26 cellular contexts compared by ENCODE assay signal in genomic region chr7:840001-840600, GRCh38. TPM values are rescaled to one million over a fixed set of nuclear protein-coding genes. Genes with fewer than 3 reads are reported as not detected.
DNase-seq lines count a peak whose midpoint lies in the region; ATAC-seq and TF ChIP-seq lines count a peak whose summit lies in the region.
"Had no signal": no experiment of that assay in that cellular context is flagged by ENCODE, and none has a peak within 500 bp of the region (broad histone marks: within the 10 kb centered on the region; RNA-seq: fewer than 3 reads in every experiment).

No MANE protein-coding gene starts in this region.

- H3K79me2 ChIP-seq in neural progenitor cell (ENCODE audit: low read depth), result peaks cover 40% of the 10 kb centered on the region

- ATAC-seq in RWPE2 (ENCODE audit: low read depth), result no peak
- ATAC-seq: CD8-positive, alpha-beta T cell; HepG2 had no signal

- H4K20me1 ChIP-seq in neural progenitor cell (ENCODE audit: low read depth), result peaks cover 39% of the 10 kb centered on the region

- DNase-seq in RWPE2 (ENCODE audit: low spot score) (peak; percentile 33), esophagus muscularis mucosa (ENCODE audit: extremely low spot score) (no peak), neural progenitor cell (ENCODE audit: low spot score) (no peak), vagina (ENCODE audit: extremely low spot score in 2 of 2) (no peak), NCI-H526 treated with DMSO at 0.1 percent for 48 hours (lab: John Stamatoyannopoulos, UW) (no peak), DMS153 treated with DMSO at 0.1 percent for 48 hours (lab: John Stamatoyannopoulos, UW; ENCODE audit: unreplicated experiment) (no peak)
- DNase-seq in stimulated activated CD4-positive, alpha-beta T cell treated with anti-CD3 and anti-CD28 coated beads, Interleukin-2, amount 100 ng/mL, for 24 hours, result no peak
- DNase-seq: CD8-positive, alpha-beta T cell; DMS 273 treated with DMSO at 0.1 percent for 48 hours; DMS79 treated with DMSO at 0.1 percent for 48 hours; GF-D8; GOT3; HCEC 1CT; KBM-7; MG63; NCI-H1105 treated with DMSO at 0.1 percent for 48 hours; NCI-H146; NCI-H2029; NCI-H446; NCI-H526; RPMI8226; SIG-M5 had no signal

- no peaks in the 10 kb centered on the region for H3F3A ChIP-seq in neural progenitor cell (ENCODE audit: low read depth)

- WGBS in esophagus muscularis mucosa, result 86% methylated on average over 22 of the region's 24 CpGs

- H3K4me1 ChIP-seq in RWPE2 (ENCODE audit: insufficient read depth, poor library complexity, severe bottlenecking) (peaks cover 18% of the 10 kb centered on the region), esophagus muscularis mucosa (peaks cover 58 to 90% (median 77%) of the 10 kb centered on the region in 4 donors), neural progenitor cell (no peaks in the 10 kb centered on the region), vagina (peaks cover 40% of the 10 kb centered on the region)

- H3K4me3 ChIP-seq in RWPE2 (ENCODE audit: severe bottlenecking) (no peak overlapping the region), esophagus muscularis mucosa (no peak overlapping the region), neural progenitor cell (no peak overlapping the region), vagina (no peak overlapping the region)
- H3K4me3 ChIP-seq: MG63, SK-N-MC had no signal

- peaks cover 29% of the 10 kb centered on the region for H3K4me1 Mint-ChIP-seq in neural progenitor cell

- H3K27ac ChIP-seq in RWPE2 (ENCODE audit: poor library complexity, severe bottlenecking) (no peak overlapping the region), esophagus muscularis mucosa (replicated peaks in 1 of 4) (peak overlapping the region; percentile 50 to 92 (median 90)), neural progenitor cell (no peak overlapping the region), vagina (peak overlapping the region; percentile 28)
- H3K27ac ChIP-seq: C4-2B, SK-N-MC had no signal

- no peaks in the 10 kb centered on the region for H3K9me3 ChIP-seq in RWPE2 (ENCODE audit: severe bottlenecking)
- H3K9me3 ChIP-seq in esophagus muscularis mucosa, result no peaks in the 10 kb centered on the region
- H3K9me3 ChIP-seq in neural progenitor cell (ENCODE audit: low read depth), result no peaks in the 10 kb centered on the region
- no peaks in the 10 kb centered on the region for H3K9me3 ChIP-seq in vagina
- H3K9me3 ChIP-seq: MG63 had no signal

- no peak overlapping the region for H3K4me2 ChIP-seq in neural progenitor cell

- no peak overlapping the region for H3K9ac ChIP-seq in neural progenitor cell

- no peak overlapping the region for H3K4me3 Mint-ChIP-seq in neural progenitor cell
- H3K4me3 Mint-ChIP-seq: B cell; CD8-positive, alpha-beta T cell had no signal

- no peaks in the 10 kb centered on the region for H3K27me3 ChIP-seq in RWPE2 (ENCODE audit: insufficient read depth, poor library complexity, severe bottlenecking)
- no peaks in the 10 kb centered on the region for H3K27me3 ChIP-seq in esophagus muscularis mucosa
- H3K27me3 ChIP-seq in neural progenitor cell, result no peaks in the 10 kb centered on the region
- no peaks in the 10 kb centered on the region for H3K27me3 ChIP-seq in vagina
- H3K27me3 ChIP-seq: MG63 had no signal

- peaks cover 76% of the 10 kb centered on the region for H3K36me3 ChIP-seq in RWPE2 (ENCODE audit: low read depth)
- H3K36me3 ChIP-seq in esophagus muscularis mucosa, result peaks cover 25 to 64% (median 49%) of the 10 kb centered on the region in 4 donors
- H3K36me3 ChIP-seq in neural progenitor cell, result no peaks in the 10 kb centered on the region
- H3K36me3 ChIP-seq in vagina, result peaks cover 0 to 49% of the 10 kb centered on the region in 2 donors

- peaks cover 18% of the 10 kb centered on the region for H3K36me3 Mint-ChIP-seq in neural progenitor cell

- no peaks in the 10 kb centered on the region for H3K9me3 Mint-ChIP-seq in neural progenitor cell
- H3K9me3 Mint-ChIP-seq: CD8-positive, alpha-beta T cell had no signal

- intact Hi-C loops in esophagus muscularis mucosa (cut with DNase I) (no loop called here), vagina (cut with DNase I) (no loop called here)

- TF ChIP-seq CTCF in RWPE2 (IDR thresholded peaks at IDR 0.05; ENCODE audit: poor library complexity, severe bottlenecking) (no peak), esophagus muscularis mucosa (IDR thresholded peaks at IDR 0.05) (no peak), neural progenitor cell (IDR thresholded peaks at IDR 0.05) (no peak), vagina (IDR thresholded peaks at IDR 0.05) (no peak)

- H3K27me3 Mint-ChIP-seq in neural progenitor cell (ENCODE audit: insufficient read depth, low read depth), result peaks cover 6% of the 10 kb centered on the region
- H3K27me3 Mint-ChIP-seq: B cell had no signal

- TF ChIP-seq EP300 in esophagus muscularis mucosa (IDR thresholded peaks at IDR 0.05), result no peak

- peak overlapping the region; percentile 19 for H3K27ac Mint-ChIP-seq in neural progenitor cell
- H3K27ac Mint-ChIP-seq: B cell; CD8-positive, alpha-beta T cell had no signal

- H2AFZ ChIP-seq in neural progenitor cell (replicated peaks), result no peak overlapping the region

- TF ChIP-seq POLR2A in esophagus muscularis mucosa (IDR thresholded peaks at IDR 0.05; ENCODE audit: low read depth) (no peak), vagina (IDR thresholded peaks at IDR 0.05) (no peak)

RNA-seq across cellular contexts. Expression of gene SUN1, which starts 7.8 kb away (rescaled TPM):
- 100 to 1,000 TPM; 132 to 149 (median 147) TPM for total RNA-seq in esophagus muscularis mucosa
- total RNA-seq in neural progenitor cell (ENCODE audit: low replicate concordance), result 104 and 131 TPM in 2 replicates
- 170 TPM for total RNA-seq in vagina

RNA-seq across cellular contexts. Expression of gene GET4, which starts 36.3 kb away (rescaled TPM):
- total RNA-seq in esophagus muscularis mucosa (10 to 100 TPM; 24.7 to 41.3 (median 35.2) TPM), neural progenitor cell (ENCODE audit: low replicate concordance) (17.2 and 35.7 TPM in 2 replicates), vagina (35.8 TPM)

Comparison
In these comparisons a context has a peak if more than half of its experiments do, and no peak if none do; other contexts are left out.
1. H3K27ac ChIP-seq: peak in esophagus muscularis mucosa (4 of 4) and vagina (single experiment); none in RWPE2 (single experiment) and neural progenitor cell (single experiment).